ENCODE assay signal across 18 cellular contexts in the genomic region with DNA sequence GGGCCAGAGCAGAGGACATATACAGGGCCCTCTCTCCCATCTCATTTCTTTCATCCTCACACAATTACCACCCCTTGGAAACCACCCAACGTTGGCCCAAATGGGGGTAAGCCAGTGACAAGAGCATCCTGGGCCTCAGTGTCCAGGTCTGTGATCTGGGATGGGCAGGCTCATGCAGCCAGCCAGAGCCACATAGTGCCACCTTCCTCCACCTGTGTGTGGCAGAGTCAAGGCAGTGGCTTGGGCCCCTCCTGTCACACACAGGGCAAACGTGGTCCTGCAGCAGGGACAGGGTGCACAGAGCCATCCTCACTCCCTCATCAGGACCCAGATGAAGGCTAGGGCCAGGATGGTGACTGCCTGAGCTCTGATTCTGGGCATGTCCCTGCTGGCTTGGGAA. TPM values are rescaled to one million over a fixed set of nuclear protein-coding genes. Genes with fewer than 3 reads are reported as not detected.
DNase-seq lines count a peak whose midpoint lies in the region; ATAC-seq and TF ChIP-seq lines count a peak whose summit lies in the region.
"Had no signal": no experiment of that assay in that cellular context is flagged by ENCODE, and none has a peak within 500 bp of the region (broad histone marks: within the 10 kb centered on the region; RNA-seq: fewer than 3 reads in every experiment).

No MANE protein-coding gene starts in this region.

- no TSS peak for BruUV-seq in MCF 10A (replicated peaks; lab: Mats Ljungman, UMichigan)

- POLR2A ChIA-PET in MCF 10A (lab: Yijun Ruan, JAX) = no interaction called here

- TF ChIP-seq CTCF in breast epithelium (IDR thresholded peaks at IDR 0.05) (no peak), MCF 10A (IDR thresholded peaks at IDR 0.05; ENCODE audit: unreplicated experiment) (no peak), psoas muscle (IDR thresholded peaks at IDR 0.05) (no peak)

- H3K4me1 Mint-ChIP-seq in MCF 10A (ENCODE audit: insufficient read depth, unreplicated experiment) = peaks cover 11% of the 10 kb centered on the region
- H3K4me1 Mint-ChIP-seq: IgD-negative memory B cell had no signal

- H3K36me3 ChIP-seq in breast epithelium (no peaks in the 10 kb centered on the region), psoas muscle (ENCODE audit: insufficient read depth in 1 of 2, low read depth in 1 of 2) (no peaks in the 10 kb centered on the region)
- H3K36me3 ChIP-seq: HAP-1 had no signal

- DNase-seq in breast epithelium (ENCODE audit: low spot score in 2 of 2) = no peak
- DNase-seq in MCF 10A (ENCODE audit: unreplicated experiment) = no peak
- peak; percentile 7 to 41 (median 37) for DNase-seq in right cardiac atrium
- DNase-seq in psoas muscle = peak; percentile 13 to 43
- DNase-seq in NCI-H1417 (lab: John Stamatoyannopoulos, UW) = no peak
- DNase-seq in anterior cingulate cortex (lab: John Stamatoyannopoulos, UW) = no peak
- no peak for DNase-seq in NCI-H187 treated with DMSO at 0.1 percent for 48 hours (lab: John Stamatoyannopoulos, UW)
- DNase-seq: NCI-H1436 treated with DMSO at 0.1 percent for 48 hours; NCI-H2081 treated with DMSO at 0.1 percent for 48 hours; NCI-H345; NCI-H69; NK-92 treated with Interleukin-12 subunit alpha and Interleukin-12 subunit beta, amount 100 ng/mL, for 24 hours; OCI-M1 had no signal

- peaks cover 13% of the 10 kb centered on the region for H3K27me3 Mint-ChIP-seq in MCF 10A (ENCODE audit: insufficient read depth, unreplicated experiment)

- WGBS in right cardiac atrium = 59% methylated on average over 2 of the region's 2 CpGs
- 46 to 58% (median 55%) methylated on average over 2 of the region's 2 CpGs for WGBS in psoas muscle, 3 donors

- H3K27ac Mint-ChIP-seq in MCF 10A (ENCODE audit: low read depth, unreplicated experiment) = no peak overlapping the region
- H3K27ac Mint-ChIP-seq: IgD-negative memory B cell had no signal

- H3K9me3 ChIP-seq in breast epithelium (no peaks in the 10 kb centered on the region), right cardiac atrium (ENCODE audit: control insufficient read depth, low read length) (no peaks in the 10 kb centered on the region), psoas muscle (no peaks in the 10 kb centered on the region)
- H3K9me3 ChIP-seq: Caco-2, HAP-1 had no signal

- CTCF ChIA-PET in MCF 10A (lab: Yijun Ruan, JAX) = interaction anchor here (0.8 to 2.2 kb wide), 13 partner anchors 13 to 163 kb away, joined by 3 to 14 read pairs (median 5); partner anchors contain the start of gene PTH1R

- intact Hi-C loops in breast epithelium (cut with DNase I; ENCODE audit: low total_unique reads) = no loop called here
- intact Hi-C loops in MCF 10A (cut with micrococcal nuclease) = no loop called here
- intact Hi-C loops in right cardiac atrium (cut with DNase I) = loop anchor here in 2 of 4 donors (5.0 to 10.0 kb wide), 2 partner anchors 37 to 161 kb away; partner anchors contain the start of gene TMIE (in 1 of the 2)
- intact Hi-C loops in psoas muscle (cut with DNase I) = loop anchor here in 1 of 2 donors (1.0 to 10.0 kb wide), 2 partner anchors 44 to 161 kb away; partner anchors contain the start of gene TMIE

- ATAC-seq in right cardiac atrium (no peak), psoas muscle (no peak), HG03520 (IDR thresholded peaks at IDR 0.05; ENCODE audit: unreplicated experiment) (no peak)

- no peak overlapping the region for H3K4me3 Mint-ChIP-seq in MCF 10A (ENCODE audit: unreplicated experiment)
- H3K4me3 Mint-ChIP-seq: IgD-negative memory B cell had no signal

- H3K36me3 Mint-ChIP-seq in MCF 10A (ENCODE audit: insufficient read depth, unreplicated experiment) = no peaks in the 10 kb centered on the region
- H3K36me3 Mint-ChIP-seq: IgD-negative memory B cell had no signal

- H3K9me3 Mint-ChIP-seq in MCF 10A (ENCODE audit: unreplicated experiment) = no peaks in the 10 kb centered on the region
- H3K9me3 Mint-ChIP-seq: IgD-negative memory B cell had no signal

- H3K27me3 ChIP-seq in breast epithelium = no peaks in the 10 kb centered on the region
- H3K27me3 ChIP-seq in right cardiac atrium (ENCODE audit: control insufficient read depth, insufficient read depth) = no peaks in the 10 kb centered on the region
- H3K27me3 ChIP-seq in psoas muscle (ENCODE audit: insufficient read depth in 3 of 3, low read length in 2 of 3) = no peaks in the 10 kb centered on the region

- no peak for TF ChIP-seq POLR2A in breast epithelium (IDR thresholded peaks at IDR 0.05)

- no peak overlapping the region for H3K4me3 ChIP-seq in breast epithelium
- H3K4me3 ChIP-seq in right cardiac atrium (ENCODE audit: low read length) = no peak overlapping the region
- H3K4me3 ChIP-seq in psoas muscle = no peak overlapping the region
- H3K4me3 ChIP-seq: HAP-1 had no signal

- H3K4me1 ChIP-seq in breast epithelium (peaks cover 10 to 30% of the 10 kb centered on the region in 2 donors), right cardiac atrium (ENCODE audit: control insufficient read depth, insufficient read depth, low read length) (peaks cover 19% of the 10 kb centered on the region), psoas muscle (peaks cover 23% of the 10 kb centered on the region)
- H3K4me1 ChIP-seq: HAP-1 had no signal

- H3K27ac ChIP-seq in breast epithelium = peak overlapping the region; percentile 82 to 84
- H3K27ac ChIP-seq in right cardiac atrium (ENCODE audit: low read length) = peak overlapping the region; percentile 19
- H3K27ac ChIP-seq in psoas muscle = peak overlapping the region; percentile 81

RNA-seq across cellular contexts. Expression of gene MYL3, which starts 2.3 kb away (rescaled TPM):
- total RNA-seq in breast epithelium (1 to 10 TPM; 5.9 to 8.5 (median 6.2) TPM), MCF 10A (2022) (not detected in 2 replicates), right cardiac atrium (100 to 1,000 TPM in 3 of 4 donors, 10 to 100 TPM in 1; 42.7 to 442 (median 293) TPM), psoas muscle (1,000 to 10,000 TPM in 2 of 4 donors, 100 to 1,000 TPM in 2; 395 to 2,071 (median 1,091) TPM)
- polyA plus RNA-seq in right cardiac atrium (1,012 TPM), psoas muscle (1,000 to 10,000 TPM in 2 of 3 donors, 100 to 1,000 TPM in 1; 555 to 3,091 (median 2,834) TPM)
- total RNA-seq: HT1080 had no signal
- polyA plus RNA-seq: IgD-negative memory B cell had no signal

RNA-seq across cellular contexts. Expression of gene PTH1R, which starts 12.0 kb away (rescaled TPM):
- total RNA-seq in breast epithelium (10 to 100 TPM in 2 of 3 donors, 1 to 10 TPM in 1; 4.7 to 38.2 (median 13.4) TPM), MCF 10A (2022) (not detected in 2 replicates), right cardiac atrium (10 to 100 TPM in 3 of 4 donors, 1 to 10 TPM in 1; 9.3 to 15.6 (median 12.6) TPM), psoas muscle (1 to 10 TPM; 1.1 to 5.9 (median 4.1) TPM)
- polyA plus RNA-seq in right cardiac atrium (18.5 TPM), psoas muscle (1 to 10 TPM; 4.0 to 5.2 (median 4.2) TPM)
- polyA plus RNA-seq: IgD-negative memory B cell had no signal

Comparison
In these comparisons a context has a peak if more than half of its experiments do, and no peak if none do; other contexts are left out.
1. DNase-seq: peak in right cardiac atrium (3 of 3) and psoas muscle (2 of 2); none in breast epithelium (0 of 2), MCF 10A (single experiment), NCI-H1417 (0 of 3), anterior cingulate cortex (0 of 58) and NCI-H187 treated with DMSO at 0.1 percent for 48 hours (single experiment).
2. H3K27ac ChIP-seq: peak in every context shown above with its lines; median percentile 83 in breast epithelium; 81 in psoas muscle; 19 in right cardiac atrium.
3. RNA of gene MYL3, which starts 2.3 kb away (total RNA-seq): 395 to 2,071 TPM in psoas muscle and 42.7 to 442 TPM in right cardiac atrium; 5.9 to 8.5 TPM in breast epithelium and not detected in MCF 10A; every median in the first group is over 4 times any median in the second.